ENCODE assay signal across 16 cellular contexts in genomic region chr18:49226935-49227334, GRCh38.
"Had no signal": no experiment of that assay in that cellular context is flagged by ENCODE, and none has a peak within 500 bp of the region (broad histone marks: within the 10 kb centered on the region; RNA-seq: fewer than 3 reads in every experiment).

No MANE protein-coding gene starts in this region.

- ATAC-seq: body of pancreas, WTC11 had no signal

- H3K27me3 ChIP-seq: body of pancreas, esophagus squamous epithelium had no signal

- H3K36me3 ChIP-seq: left ventricle myocardium inferior had no signal

- H3K27ac ChIP-seq: body of pancreas, coronary artery, left ventricle myocardium inferior had no signal

- H3K4me3 ChIP-seq: body of pancreas, coronary artery, esophagus squamous epithelium, left ventricle myocardium inferior had no signal

- H3K9me3 ChIP-seq: body of pancreas, esophagus squamous epithelium, left ventricle myocardium inferior had no signal

- DNase-seq: amygdala, body of pancreas, caudate nucleus, esophagus squamous epithelium, foreskin fibroblast, hypothalamus, kidney, left ventricle myocardium inferior, nucleus accumbens, posterior cingulate gyrus, retina, substantia nigra, trophoblast cell had no signal

- FAIRE-seq: kidney, TTC549 had no signal

- H3K4me1 ChIP-seq: body of pancreas had no signal
